ENCODE assay signal across 8 cellular contexts in the genomic region with DNA sequence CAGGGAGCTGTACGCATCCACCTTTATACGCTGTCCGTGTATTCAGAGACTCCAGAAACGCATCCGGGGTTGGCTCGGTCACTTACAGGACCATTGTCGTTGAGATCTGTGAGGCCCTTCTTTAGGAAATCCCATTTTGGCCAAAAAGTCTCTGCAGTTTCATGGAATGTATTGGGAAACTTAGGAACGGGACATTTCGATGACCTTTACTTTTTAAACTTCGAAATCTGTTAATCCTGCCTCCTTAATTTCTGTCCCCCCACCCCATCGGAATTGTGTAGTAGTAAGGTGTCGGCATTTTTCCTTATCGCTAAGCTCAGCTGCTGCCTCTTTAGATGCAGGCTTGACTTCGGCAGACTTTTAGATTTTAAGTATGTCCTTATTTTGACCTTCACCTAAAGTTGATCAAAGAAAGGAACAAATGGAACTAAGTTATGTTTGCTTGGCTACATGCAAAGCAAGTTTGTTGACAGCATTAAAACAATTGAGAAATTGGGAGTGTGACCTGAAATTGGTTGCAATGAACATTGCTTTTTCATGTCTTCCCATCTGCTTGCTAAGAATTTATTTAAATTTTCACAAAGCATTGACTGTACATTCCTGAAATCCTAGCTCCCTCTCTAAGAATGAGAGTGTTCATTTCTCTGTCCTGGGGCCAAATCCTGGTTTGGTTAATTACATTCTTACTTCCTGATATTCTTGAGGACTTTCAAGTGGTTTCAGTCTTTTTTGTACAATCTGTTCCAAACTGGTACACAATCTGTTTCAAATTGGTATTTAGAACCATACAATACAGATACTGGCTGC. TPM values are rescaled to one million over a fixed set of nuclear protein-coding genes. Genes with fewer than 3 reads are reported as not detected.
A peak's percentile ranks its signal among the peaks of the same experiment; 100 is the strongest.
DNase-seq lines count a peak whose midpoint lies in the region; ATAC-seq, FAIRE-seq and TF ChIP-seq lines count a peak whose summit lies in the region.

No MANE protein-coding gene starts in this region.

- H3K27me3 ChIP-seq in upper lobe of left lung, result no peaks in the 10 kb centered on the region

- no peak for TF ChIP-seq POLR2A in H54 (IDR thresholded peaks at IDR 0.05; ENCODE audit: low read depth, low read length)
- TF ChIP-seq POLR2A in upper lobe of left lung (IDR thresholded peaks at IDR 0.05), result no peak

- no peak for TF ChIP-seq CTCF in 22Rv1 (IDR thresholded peaks at IDR 0.05)
- no peak for TF ChIP-seq CTCF in astrocyte of the spinal cord (IDR thresholded peaks at IDR 0.05; ENCODE audit: low read depth, low read length)
- no peak for TF ChIP-seq CTCF in upper lobe of left lung (IDR thresholded peaks at IDR 0.05)

- WGBS in upper lobe of left lung, 2 donors, result 13 to 23% methylated on average over 14 of the region's 14 CpGs

- peak in 1 of 4 donors; percentile 47 for TF ChIP-seq EP300 in upper lobe of left lung (IDR thresholded peaks at IDR 0.05)

- in situ Hi-C loops in astrocyte of the spinal cord (cut with HindIII; ENCODE audit: low sequenced_read_pairs), result no loop called here

- H3K27ac ChIP-seq in 22Rv1 (peak overlapping the region; percentile 90), upper lobe of left lung (peak overlapping the region; percentile 94 to 99 (median 96))

- FAIRE-seq in H54 (lab: Jason Lieb, UNC), result peak; percentile 89

- peaks cover 0 to 5% (median 2%) of the 10 kb centered on the region in 4 donors for H3K9me3 ChIP-seq in upper lobe of left lung

- DNase-seq in H54 (ENCODE audit: insufficient read length, low spot score) (no peak), astrocyte of the spinal cord (ENCODE audit: low read depth, low spot score) (peak; percentile 65), left kidney (ENCODE audit: low read depth, low spot score) (peak; percentile 24), upper lobe of left lung (no peak), NCI-H1092 treated with DMSO at 0.1 percent for 48 hours (lab: John Stamatoyannopoulos, UW) (no peak), hippocampal formation (lab: John Stamatoyannopoulos, UW) (no peak)

- peaks cover 4 to 19% (median 14%) of the 10 kb centered on the region in 4 donors for H3K4me1 ChIP-seq in upper lobe of left lung

- no peaks in the 10 kb centered on the region for H3K36me3 ChIP-seq in upper lobe of left lung

- H3K4me3 ChIP-seq in astrocyte of the spinal cord (ENCODE audit: low read depth, low read length), result peak overlapping the region; percentile 55
- H3K4me3 ChIP-seq in upper lobe of left lung, result peak overlapping the region; percentile 12 to 98 (median 94)

- ATAC-seq in upper lobe of left lung (ENCODE audit: low FRiP score in 2 of 2), result peak in 1 of 2 donors; percentile 61
- ATAC-seq in HG02798 (IDR thresholded peaks at IDR 0.05; ENCODE audit: poor library complexity, unreplicated experiment), result no peak

RNA-seq across cellular contexts. Expression of a gene that starts 0.9 kb away (rescaled TPM):
- 100 to 1,000 TPM in 1 of 6 donors, 10 to 100 TPM in 5; 52.1 to 144 (median 65.6) TPM for total RNA-seq in upper lobe of left lung

Comparison
In these comparisons a context has a peak if more than half of its experiments do, and no peak if none do; other contexts are left out.
1. DNase-seq: peak in astrocyte of the spinal cord (single experiment) and left kidney (single experiment); none in H54 (single experiment), upper lobe of left lung (0 of 2), NCI-H1092 treated with DMSO at 0.1 percent for 48 hours (single experiment) and hippocampal formation (0 of 2).